ENCODE assay signal across 2 cellular contexts in the genomic region with DNA sequence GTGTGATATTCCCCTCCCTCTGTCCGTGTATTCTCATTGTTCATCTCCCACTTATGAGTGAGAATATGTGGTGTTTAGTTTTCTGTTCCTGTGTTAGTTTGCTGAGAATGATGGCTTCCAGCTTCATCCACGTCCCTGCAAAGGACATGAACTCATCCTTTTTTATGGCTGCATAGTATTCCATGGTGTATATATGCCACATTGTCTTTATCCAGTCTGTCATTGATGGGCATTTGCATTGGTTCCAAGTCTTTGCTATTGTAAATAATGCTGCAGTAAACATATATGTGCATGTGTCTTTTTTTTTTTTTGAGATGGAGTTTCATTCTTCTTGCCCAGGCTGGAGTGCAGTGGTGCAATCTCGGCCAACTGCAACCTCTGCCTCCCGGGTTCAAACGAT. TPM values are rescaled to one million over a fixed set of nuclear protein-coding genes. Genes with fewer than 3 reads are reported as not detected.
"Had no signal": no experiment of that assay in that cellular context is flagged by ENCODE, and none has a peak within 500 bp of the region (broad histone marks: within the 10 kb centered on the region; RNA-seq: fewer than 3 reads in every experiment).

No MANE protein-coding gene starts in this region.

RNA-seq across cellular contexts. Expression of gene THY1, which starts 14.5 kb away (rescaled TPM):
- total RNA-seq: MCF 10A, NCI-H460 had no signal
